In the genomic region with DNA sequence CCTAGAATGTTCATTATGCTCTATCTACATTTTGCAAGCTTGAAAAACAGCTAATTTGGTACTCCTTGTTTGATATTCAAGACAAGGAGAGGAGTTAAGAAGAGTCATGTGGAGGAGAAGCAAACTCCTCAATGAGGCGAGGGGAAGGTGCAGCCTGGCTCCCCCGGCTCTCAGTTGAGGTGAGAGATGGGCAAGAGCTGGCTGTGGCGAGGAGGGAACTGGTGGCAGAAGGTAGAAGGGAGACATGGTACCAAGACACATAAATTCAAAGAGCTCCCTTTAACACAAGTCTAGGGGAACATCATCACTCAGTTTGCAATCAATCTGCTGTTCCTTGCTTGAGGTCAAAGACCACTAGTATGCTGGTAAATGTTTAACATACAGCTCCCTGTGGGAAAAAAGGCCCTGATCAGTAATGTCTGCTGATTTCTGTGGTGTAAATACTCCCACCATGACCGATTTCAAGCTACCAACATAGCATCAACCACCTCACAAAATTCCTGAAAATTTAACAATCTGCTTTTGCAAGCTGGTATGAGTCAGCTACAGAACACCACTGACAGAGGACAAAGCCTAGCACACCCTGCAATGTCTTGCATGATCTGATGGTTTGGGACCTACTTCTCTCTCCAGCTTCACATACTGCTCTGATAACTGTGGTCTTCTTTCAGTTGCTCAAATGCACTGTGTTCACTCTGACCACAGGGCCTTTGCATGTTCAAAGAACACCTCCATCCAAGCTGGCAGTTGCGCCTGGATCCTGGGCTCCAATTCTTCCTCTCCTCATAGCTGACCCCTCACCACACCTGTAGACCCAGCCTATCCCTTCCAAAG, we compare ENCODE assay signal across 23 cellular contexts.
"Had no signal": no experiment of that assay in that cellular context is flagged by ENCODE, and none has a peak within 500 bp of the region (broad histone marks: within the 10 kb centered on the region; RNA-seq: fewer than 3 reads in every experiment).

No MANE protein-coding gene starts in this region.

- H3K4me1 Mint-ChIP-seq: IgD-negative memory B cell had no signal

- ATAC-seq: K562 had no signal

- H3K9me3 ChIP-seq: SK-N-SH had no signal

- H3K4me2 ChIP-seq: KMS-11, SK-N-SH had no signal

- H3K4me3 Mint-ChIP-seq: IgD-negative memory B cell had no signal

- H3K27me3 Mint-ChIP-seq: IgD-negative memory B cell had no signal

- H3K9ac ChIP-seq: KMS-11, SK-N-SH had no signal

- DNase-seq: Kasumi-1, MM.1S, NCI-H1092 treated with DMSO at 0.1 percent for 48 hours, NCI-H1436, NCI-H187, NCI-H2029, NCI-H2081 treated with DMSO at 0.1 percent for 48 hours, NCI-H2171, NCI-H226, NCI-H446, NCI-H510A, NCI-H524 treated with DMSO at 0.1 percent for 48 hours, NCI-H69, NCI-H774, RPMI8226, SHP77, SK-N-SH, SW 1271 had no signal

- FAIRE-seq: K562, RCC 7860 had no signal

- H3K27ac ChIP-seq: HL-60, KMS-11 had no signal

- H3K27ac Mint-ChIP-seq: IgD-negative memory B cell had no signal

- H3K36me3 Mint-ChIP-seq: IgD-negative memory B cell had no signal

- H3K4me3 ChIP-seq: K562 had no signal
